In the genomic region with DNA sequence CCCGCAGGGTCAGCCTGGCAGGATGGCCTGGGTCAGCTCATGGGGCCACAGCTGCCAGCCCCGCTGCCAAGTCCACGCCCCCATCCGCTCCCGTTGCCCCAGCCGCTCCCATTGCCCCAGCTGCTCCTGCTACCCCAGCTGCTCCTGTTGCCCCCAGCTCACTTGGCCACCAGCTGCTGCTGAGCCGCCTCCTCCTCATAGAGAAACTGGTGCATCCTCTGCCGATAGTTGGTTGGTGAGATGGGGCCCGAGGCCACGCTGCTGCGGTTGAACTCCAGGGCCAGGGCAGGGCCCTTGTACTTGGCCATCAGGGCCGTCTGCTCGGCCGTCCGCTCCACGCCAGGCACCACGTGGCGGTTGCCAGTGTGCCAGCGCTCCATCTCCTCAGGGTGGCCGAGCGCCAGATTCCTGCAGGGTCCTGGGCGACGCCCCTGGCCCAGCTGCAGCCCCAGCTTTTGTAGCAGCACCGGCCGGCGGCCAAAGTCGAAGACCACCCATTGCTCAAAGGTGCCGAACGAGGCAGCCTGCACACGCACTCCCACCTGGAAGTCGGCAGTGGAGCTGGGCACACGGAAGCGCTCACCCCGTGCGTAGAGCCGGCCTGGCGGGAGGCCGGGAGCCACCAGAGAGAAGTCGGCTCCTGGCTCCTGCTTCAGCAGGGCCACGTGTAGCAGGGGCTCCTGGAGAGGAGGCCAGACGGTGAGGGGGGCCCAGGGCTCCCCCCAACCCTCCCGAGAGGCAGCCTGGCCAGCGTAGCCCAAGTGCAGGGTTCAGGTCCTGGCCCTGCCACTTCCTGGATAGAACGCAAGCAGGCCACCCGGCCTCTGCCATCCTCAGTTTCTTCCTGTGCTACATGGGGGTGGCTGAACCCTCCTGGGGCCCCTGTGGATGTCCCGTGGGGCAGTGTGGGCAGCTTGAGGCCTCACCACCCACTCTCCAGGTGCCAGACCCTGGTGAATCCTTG, we compare ENCODE assay signal across 9 cellular contexts. TPM values are rescaled to one million over a fixed set of nuclear protein-coding genes. Genes with fewer than 3 reads are reported as not detected.
DNase-seq lines count a peak whose midpoint lies in the region; ATAC-seq and TF ChIP-seq lines count a peak whose summit lies in the region.
"Had no signal": no experiment of that assay in that cellular context is flagged by ENCODE, and none has a peak within 500 bp of the region (broad histone marks: within the 10 kb centered on the region; RNA-seq: fewer than 3 reads in every experiment).

No MANE protein-coding gene starts in this region.

- POLR2A ChIA-PET in IMR-90 (lab: Charles Lee; ENCODE audit: unreplicated experiment), result no interaction called here
- POLR2A ChIA-PET in activated B cell treated with CpG ODN at 0.5 μM for 24 hours (lab: Charles Lee), result interaction anchor here (0.5 to 3.9 kb wide), 7 partner anchors 17 to 296 kb away, joined by 3 to 23 read pairs (median 13); a partner anchor contains a TSS

- H3K4me3 ChIP-seq in CD4-positive, CD25-positive, alpha-beta regulatory T cell (ENCODE audit: low read depth, low read length), result no peak overlapping the region
- H3K4me3 ChIP-seq in IMR-90 (ENCODE audit: insufficient read depth, low read depth, low read length), result no peak overlapping the region
- peak overlapping the region in 1 of 4 donors; percentile 42 for H3K4me3 ChIP-seq in esophagus squamous epithelium

- H3K9me3 Mint-ChIP-seq in CD4-positive, CD25-positive, alpha-beta regulatory T cell, result no peaks in the 10 kb centered on the region
- no peaks in the 10 kb centered on the region for H3K9me3 Mint-ChIP-seq in activated B cell treated with CpG ODN at 0.5 μM for 24 hours

- no peak overlapping the region for H3K56ac ChIP-seq in IMR-90 (ENCODE audit: extremely low read depth, insufficient read depth, low read length)

- 83% methylated on average over 34 of the region's 46 CpGs; no CpG with 5 or more reads in 1 of the 2 experiments for WGBS in IMR-90 (ENCODE audit: extremely low coverage in 2 of 2, insufficient read length in 1 of 2), 2 experiments
- 67 to 92% methylated on average over 1 to 3 of the region's 46 CpGs for WGBS in esophagus squamous epithelium, 2 donors

- no peak overlapping the region for H4K5ac ChIP-seq in IMR-90 (ENCODE audit: low read depth, low read length)

- no peak overlapping the region for H3K4me2 ChIP-seq in IMR-90 (ENCODE audit: low read depth, low read length)

- H2AK9ac ChIP-seq in IMR-90 (replicated peaks; ENCODE audit: low read depth, low read length, poor library complexity), result peak overlapping the region; percentile 28

- H2AK5ac ChIP-seq in IMR-90 (ENCODE audit: low read depth, low read length), result no peak overlapping the region

- H2BK5ac ChIP-seq in IMR-90 (ENCODE audit: low read depth, low read length, poor library complexity, severe bottlenecking), result no peak overlapping the region

- no peak for TF ChIP-seq POLR2A in IMR-90 (IDR thresholded peaks at IDR 0.05; ENCODE audit: low read depth, low read length)
- no peak for TF ChIP-seq POLR2A in esophagus squamous epithelium (IDR thresholded peaks at IDR 0.05)

- in situ Hi-C loops in IMR-90 (cut with MboI; ENCODE audit: low sequenced_read_pairs), result no loop called here

- no peak for ATAC-seq in CD4-positive, CD25-positive, alpha-beta regulatory T cell (ENCODE audit: low read depth in 2 of 2)
- ATAC-seq in IMR-90 (ENCODE audit: low read depth) (no peak), activated B cell treated with CpG ODN at 0.5 μM for 24 hours (ENCODE audit: low read depth) (no peak)

- no peak overlapping the region for H2BK120ac ChIP-seq in IMR-90 (ENCODE audit: low read depth, low read length)

- TF ChIP-seq CTCF in IMR-90 (conservative IDR thresholded peaks at IDR 0.05; ENCODE audit: low read depth, low read length), result no peak
- no peak for TF ChIP-seq CTCF in activated B cell treated with CpG ODN at 0.5 μM for 24 hours (IDR thresholded peaks at IDR 0.05)
- TF ChIP-seq CTCF in esophagus squamous epithelium (IDR thresholded peaks at IDR 0.05), result no peak

- no peak overlapping the region for H3K9ac ChIP-seq in IMR-90 (ENCODE audit: low read depth, low read length)

- no peak overlapping the region for H4K8ac ChIP-seq in IMR-90 (ENCODE audit: low read depth in 2 of 2, low read length in 2 of 2)

- H3K27me3 Mint-ChIP-seq in CD4-positive, CD25-positive, alpha-beta regulatory T cell, result no peaks in the 10 kb centered on the region
- H3K27me3 Mint-ChIP-seq in activated B cell treated with CpG ODN at 0.5 μM for 24 hours, result no peaks in the 10 kb centered on the region

- H3K36me3 Mint-ChIP-seq in CD4-positive, CD25-positive, alpha-beta regulatory T cell, result no peaks in the 10 kb centered on the region
- H3K36me3 Mint-ChIP-seq in activated B cell treated with CpG ODN at 0.5 μM for 24 hours (ENCODE audit: low read depth), result peaks cover 6% of the 10 kb centered on the region

- no TSS peak for BruUV-seq in IMR-90 (replicated peaks; lab: Mats Ljungman, UMichigan)

- no peak overlapping the region for H2AFZ ChIP-seq in IMR-90 (replicated peaks; ENCODE audit: low read length, poor library complexity)

- no peaks in the 10 kb centered on the region for H3K27me3 ChIP-seq in CD4-positive, CD25-positive, alpha-beta regulatory T cell (ENCODE audit: control insufficient read depth, insufficient read depth, low read length)
- no peaks in the 10 kb centered on the region for H3K27me3 ChIP-seq in IMR-90 (ENCODE audit: control insufficient read depth, insufficient read depth, low read length)
- H3K27me3 ChIP-seq in esophagus squamous epithelium, result no peaks in the 10 kb centered on the region

- H3K4ac ChIP-seq in IMR-90 (ENCODE audit: low read depth, low read length), result no peak overlapping the region

- intact Hi-C loops in IMR-90 (cut with micrococcal nuclease), result no loop called here
- intact Hi-C loops in activated B cell treated with CpG ODN at 0.5 μM for 24 hours (cut with micrococcal nuclease), result loop anchor here (5.0 kb wide), 1 partner anchor 58 kb away; a partner anchor contains a TSS
- intact Hi-C loops in esophagus squamous epithelium (cut with DNase I), result no loop called here

- H3K18ac ChIP-seq in IMR-90 (ENCODE audit: low read depth, low read length), result no peak overlapping the region

- no peaks in the 10 kb centered on the region for H4K20me1 ChIP-seq in IMR-90 (ENCODE audit: insufficient read depth, low read length)

- H2BK15ac ChIP-seq in IMR-90 (ENCODE audit: low read depth, low read length), result no peak overlapping the region

- peaks cover 7% of the 10 kb centered on the region for H3K36me3 ChIP-seq in CD4-positive, CD25-positive, alpha-beta regulatory T cell (ENCODE audit: control insufficient read depth, insufficient read depth, low read length)
- H3K36me3 ChIP-seq in IMR-90 (ENCODE audit: control insufficient read depth, insufficient read depth, low read length) (peaks cover 33% of the 10 kb centered on the region), esophagus squamous epithelium (peaks cover 7 to 53% (median 11%) of the 10 kb centered on the region in 3 donors)

- CTCF ChIA-PET in IMR-90 (lab: Yijun Ruan, JAX) (no interaction called here), activated B cell treated with CpG ODN at 0.5 μM for 24 hours (lab: Charles Lee) (no interaction called here)

- dilution Hi-C loops in IMR-90 (cut with HindIII; ENCODE audit: low sequenced_read_pairs, unreplicated experiment), result no loop called here

- no peaks in the 10 kb centered on the region for H3K9me3 ChIP-seq in CD4-positive, CD25-positive, alpha-beta regulatory T cell (ENCODE audit: control insufficient read depth in 2 of 2, low read length in 2 of 2)
- H3K9me3 ChIP-seq in IMR-90 (ENCODE audit: control insufficient read depth, insufficient read depth, low read length), result no peaks in the 10 kb centered on the region
- H3K9me3 ChIP-seq in esophagus squamous epithelium, result no peaks in the 10 kb centered on the region

- no peak for DNase-seq in CD4-positive, CD25-positive, alpha-beta regulatory T cell
- no peak for DNase-seq in IMR-90
- DNase-seq in activated B cell treated with CpG ODN at 0.5 μM for 24 hours, result no peak
- no peak for DNase-seq in NCI-H2196 (lab: John Stamatoyannopoulos, UW; ENCODE audit: unreplicated experiment)
- DNase-seq in SKM-1 treated with dmso at 0.1 percent for 144 hours (lab: John Stamatoyannopoulos, UW; ENCODE audit: unreplicated experiment), result no peak
- no peak for DNase-seq in esophagus squamous epithelium (lab: John Stamatoyannopoulos, UW)
- DNase-seq: activated effector memory CD4-positive, alpha-beta T cell treated with Interleukin-2 at 50 U/mL for 16 hours; NCI-H1048 had no signal

- no peak for TF ChIP-seq RAD21 in IMR-90 (IDR thresholded peaks at IDR 0.05; ENCODE audit: low read length)

- no peak overlapping the region for H3K23ac ChIP-seq in IMR-90 (ENCODE audit: low read depth, low read length)

- peaks cover 3% of the 10 kb centered on the region; the same call in 1 of the 2 replicates for H3K9me1 ChIP-seq in IMR-90 (ENCODE audit: insufficient read depth, low read length)

- H2BK20ac ChIP-seq in IMR-90 (ENCODE audit: low read depth, low read length), result no peak overlapping the region

- H3K4me1 ChIP-seq in CD4-positive, CD25-positive, alpha-beta regulatory T cell (ENCODE audit: control insufficient read depth, insufficient read depth, low read length, poor library complexity, severe bottlenecking), result peaks cover 49% of the 10 kb centered on the region
- H3K4me1 ChIP-seq in IMR-90 (ENCODE audit: control insufficient read depth, insufficient read depth, low read length) (peaks cover 7% of the 10 kb centered on the region), esophagus squamous epithelium (peaks cover 11 to 37% (median 14%) of the 10 kb centered on the region in 3 donors)

- H4K91ac ChIP-seq in IMR-90 (ENCODE audit: insufficient read depth, low read depth, low read length), result no peak overlapping the region

- peaks cover 4 to 11% of the 10 kb centered on the region in 2 experiments for H3K79me1 ChIP-seq in IMR-90 (ENCODE audit: low read depth in 1 of 2, low read length in 2 of 2)

- no peak overlapping the region for H3K14ac ChIP-seq in IMR-90 (replicated peaks; ENCODE audit: low read depth, low read length)

- H3K27ac ChIP-seq in CD4-positive, CD25-positive, alpha-beta regulatory T cell (ENCODE audit: insufficient read depth, low read length, poor library complexity, severe bottlenecking), result no peak overlapping the region
- H3K27ac ChIP-seq in IMR-90 (ENCODE audit: insufficient read depth, low read length) (no peak overlapping the region), esophagus squamous epithelium (peak overlapping the region in 1 of 4 donors; percentile 67)

- H3K4me3 Mint-ChIP-seq in CD4-positive, CD25-positive, alpha-beta regulatory T cell, result peak overlapping the region; percentile 38 to 87 (median 58)
- H3K4me3 Mint-ChIP-seq in activated B cell treated with CpG ODN at 0.5 μM for 24 hours, result peak overlapping the region; percentile 35

- H3K27ac Mint-ChIP-seq in CD4-positive, CD25-positive, alpha-beta regulatory T cell, result peak overlapping the region in 2 of 3 donors; percentile 62 to 80
- H3K27ac Mint-ChIP-seq in activated B cell treated with CpG ODN at 0.5 μM for 24 hours, result no peak overlapping the region

- peaks cover 0 to 27% (median 8%) of the 10 kb centered on the region in 4 donors for H3K4me1 Mint-ChIP-seq in CD4-positive, CD25-positive, alpha-beta regulatory T cell
- peaks cover 32% of the 10 kb centered on the region for H3K4me1 Mint-ChIP-seq in activated B cell treated with CpG ODN at 0.5 μM for 24 hours

RNA-seq across cellular contexts. Expression of a gene that starts 4.8 kb away (rescaled TPM):
- total RNA-seq in CD4-positive, CD25-positive, alpha-beta regulatory T cell, result 124 TPM
- polyA plus RNA-seq in CD4-positive, CD25-positive, alpha-beta regulatory T cell, result 1 to 10 TPM; 5.8 to 8.9 (median 7.1) TPM
- 4.2 and 4.7 TPM in 2 replicates for total RNA-seq in IMR-90 (2012; rRNA removed)
- 10.6 and 12.2 TPM in 2 replicates for polyA plus RNA-seq in IMR-90 (2012; rRNA removed)
- polyA plus RNA-seq in IMR-90 (2012; cell fraction: cytosol; rRNA removed), result 3.2 and 6.8 TPM in 2 replicates
- polyA plus RNA-seq in IMR-90 (2012; cell fraction: nucleus; rRNA removed; ENCODE audit: low replicate concordance), result 10.9 and 32.5 TPM in 2 replicates
- total RNA-seq in activated B cell treated with CpG ODN at 0.5 μM for 24 hours, result 25.4 and 28.9 TPM in 2 replicates
- 10 to 100 TPM; 23.7 to 37.6 (median 31.2) TPM for total RNA-seq in esophagus squamous epithelium

RNA-seq across cellular contexts. Expression of a gene that starts 15.3 kb away (rescaled TPM):
- total RNA-seq in CD4-positive, CD25-positive, alpha-beta regulatory T cell, result 1.5 TPM
- polyA plus RNA-seq in CD4-positive, CD25-positive, alpha-beta regulatory T cell, result under 1 TPM; 0.07 to 0.94 (median 0.18) TPM
- total RNA-seq in IMR-90 (2012; rRNA removed) (0.28 and 0.36 TPM in 2 replicates), activated B cell treated with CpG ODN at 0.5 μM for 24 hours (0.78 and 1.3 TPM in 2 replicates), esophagus squamous epithelium (under 1 TPM in 1 of 4 donors, not detected in 3; under 0.01 TPM)
- 1.0 and 1.6 TPM in 2 replicates for polyA plus RNA-seq in IMR-90 (2012; rRNA removed)
- polyA plus RNA-seq in IMR-90 (2012; cell fraction: cytosol; rRNA removed), result 0.57 and 1.9 TPM in 2 replicates
- polyA plus RNA-seq in IMR-90 (2012; cell fraction: nucleus; rRNA removed; ENCODE audit: low replicate concordance), result 3.1 and 7.9 TPM in 2 replicates

RNA-seq across cellular contexts. Expression of a gene that starts 21.7 kb away (rescaled TPM):
- not detected for total RNA-seq in CD4-positive, CD25-positive, alpha-beta regulatory T cell
- not detected for polyA plus RNA-seq in CD4-positive, CD25-positive, alpha-beta regulatory T cell
- total RNA-seq in IMR-90 (2012; rRNA removed) (not detected in 2 replicates), activated B cell treated with CpG ODN at 0.5 μM for 24 hours (0.16 TPM in 1 of 2 replicates, not detected in the other), esophagus squamous epithelium (not detected)
- not detected in 2 replicates for polyA plus RNA-seq in IMR-90 (2012; rRNA removed)
- polyA plus RNA-seq in IMR-90 (2012; cell fraction: cytosol; rRNA removed), result not detected in 2 replicates
- polyA plus RNA-seq in IMR-90 (2012; cell fraction: nucleus; rRNA removed; ENCODE audit: low replicate concordance), result not detected in 2 replicates
- total RNA-seq: osteocyte had no signal

RNA-seq across cellular contexts. Expression of a gene that starts 32.1 kb away (rescaled TPM):
- total RNA-seq in CD4-positive, CD25-positive, alpha-beta regulatory T cell, result 0.20 TPM
- under 1 TPM in 3 of 4 donors, not detected in 1; 0.15 to 0.21 (median 0.19) TPM for polyA plus RNA-seq in CD4-positive, CD25-positive, alpha-beta regulatory T cell
- not detected in 2 replicates for total RNA-seq in IMR-90 (2012; rRNA removed)
- 0.07 TPM in 1 of 2 replicates, not detected in the other for polyA plus RNA-seq in IMR-90 (2012; rRNA removed)
- polyA plus RNA-seq in IMR-90 (2012; cell fraction: cytosol; rRNA removed), result 0.03 and 0.04 TPM in 2 replicates
- 0.19 and 0.28 TPM in 2 replicates for polyA plus RNA-seq in IMR-90 (2012; cell fraction: nucleus; rRNA removed; ENCODE audit: low replicate concordance)
- 0.49 and 0.69 TPM in 2 replicates for total RNA-seq in activated B cell treated with CpG ODN at 0.5 μM for 24 hours
- total RNA-seq in esophagus squamous epithelium, result 100 to 1,000 TPM in 1 of 4 donors, 10 to 100 TPM in 3; 40.8 to 133 (median 49.7) TPM

RNA-seq across cellular contexts. Expression of a gene that starts 48.7 kb away (rescaled TPM):
- 155 TPM for total RNA-seq in CD4-positive, CD25-positive, alpha-beta regulatory T cell
- polyA plus RNA-seq in CD4-positive, CD25-positive, alpha-beta regulatory T cell, result 100 to 1,000 TPM in 1 of 4 donors, 10 to 100 TPM in 3; 75.8 to 110 (median 85.2) TPM
- total RNA-seq in IMR-90 (2012; rRNA removed) (12.9 and 17.2 TPM in 2 replicates), activated B cell treated with CpG ODN at 0.5 μM for 24 hours (170 and 172 TPM in 2 replicates), esophagus squamous epithelium (100 to 1,000 TPM; 142 to 613 (median 338) TPM)
- polyA plus RNA-seq in IMR-90 (2012; rRNA removed), result 171 and 200 TPM in 2 replicates
- 100 and 301 TPM in 2 replicates for polyA plus RNA-seq in IMR-90 (2012; cell fraction: cytosol; rRNA removed)
- polyA plus RNA-seq in IMR-90 (2012; cell fraction: nucleus; rRNA removed; ENCODE audit: low replicate concordance), result 38.4 and 113 TPM in 2 replicates
